Comparison of ENCODE assay signal across 20 cellular contexts in the genomic region with DNA sequence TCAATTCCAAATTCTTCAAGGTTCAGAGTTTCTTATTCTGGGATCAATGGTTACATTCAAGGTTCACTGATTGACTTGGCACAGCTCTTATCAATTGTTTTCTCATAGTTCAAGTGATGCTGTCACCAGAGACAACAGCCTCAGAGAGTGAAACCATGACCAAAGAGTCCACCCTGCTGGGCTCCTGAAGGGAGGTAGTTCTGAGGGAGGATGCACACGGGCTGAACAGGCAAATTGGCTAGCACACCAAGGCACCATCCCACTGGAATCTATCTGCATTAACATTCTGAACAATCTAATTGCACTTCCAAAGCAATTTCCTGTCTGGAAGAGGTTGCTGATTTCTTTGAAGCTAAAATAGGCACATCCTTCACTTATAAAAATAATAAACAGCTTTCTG.
"Had no signal": no experiment of that assay in that cellular context is flagged by ENCODE, and none has a peak within 500 bp of the region (broad histone marks: within the 10 kb centered on the region; RNA-seq: fewer than 3 reads in every experiment).

No MANE protein-coding gene starts in this region.

- H3K9me3 ChIP-seq: SJCRH30 had no signal

- FAIRE-seq: bronchial epithelial cell had no signal

- H3K27ac ChIP-seq: SJCRH30 had no signal

- H3K4me3 ChIP-seq: SJCRH30 had no signal

- ATAC-seq: activated CD8-positive, alpha-beta T cell treated with anti-CD3 and anti-CD28 coated beads, Interleukin-2, amount 10 ng/mL, durations not matched to agents 7 days and 5 days; Panc1; Right ventricle myocardium inferior had no signal

- H3K36me3 ChIP-seq: SJCRH30 had no signal

- DNase-seq: activated CD4-positive, alpha-beta T cell treated with anti-CD3 and anti-CD28 coated beads for 48 hours; activated CD4-positive, alpha-beta T cell treated with anti-CD3 and anti-CD28 coated beads, Interleukin-2, amount 50 U/mL, for 4 hours; activated CD4-positive, CD25-positive, alpha-beta regulatory T cell treated with anti-CD3 and anti-CD28 coated beads, Interleukin-2, amount 50 U/mL, for 72 hours; activated CD8-positive, alpha-beta memory T cell treated with anti-CD3 and anti-CD28 coated beads, Interleukin-2, amount 50 U/mL, for 48 hours; activated CD8-positive, alpha-beta T cell treated with anti-CD3 and anti-CD28 coated beads, Interleukin-2, amount 10 ng/mL, durations not matched to agents 7 days and 5 days; activated effector memory CD4-positive, alpha-beta T cell treated with Interleukin-2 at 50 U/mL for 16 hours; activated naive CD4-positive, alpha-beta T cell; activated T-cell treated with anti-CD3 and anti-CD28 coated beads, Interleukin-2, amount 50 U/mL, for 24 hours; aorta; MM.1S; NCI-H1105; NCI-H1436; NCI-H187; NCI-H2081; NCI-H510A treated with DMSO at 0.1 percent for 48 hours; RPMI8226; SJCRH30 had no signal

- H3K4me1 ChIP-seq: SJCRH30 had no signal

- H3K27me3 ChIP-seq: SJCRH30 had no signal
